ENCODE assay signal across 2 cellular contexts in the genomic region with DNA sequence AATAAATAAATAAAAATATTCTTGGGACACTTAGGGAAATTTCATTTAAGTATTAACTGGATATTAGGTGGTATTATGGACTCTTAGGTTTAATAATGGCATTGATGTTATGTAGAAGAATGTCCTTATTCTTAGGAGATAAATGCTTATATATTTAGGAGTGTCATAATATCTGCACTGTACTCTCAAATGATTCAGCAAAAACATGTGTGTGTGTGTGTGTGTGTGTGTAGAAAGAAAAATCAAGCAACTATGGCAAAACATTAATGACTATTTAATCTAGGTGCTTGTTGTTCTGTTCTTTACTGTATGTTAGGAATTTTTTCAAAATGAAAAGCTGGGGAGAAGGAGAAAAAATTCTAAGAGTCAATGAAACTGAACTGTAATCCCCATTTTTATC.
TF ChIP-seq lines count a peak whose summit lies in the region.

No MANE protein-coding gene starts in this region.

TF ChIP-seq in IMR-90, 13 proteins besides CTCF, POLR2A, EP300 and RAD21:
- 0 out of 2 replicates have a peak, but pooled peaks have one; percentile 11 for TF ChIP-seq NFE2L2 (IDR thresholded peaks at IDR 0.05; ENCODE audit: low read depth, low read length)
- no peak for TF ChIP-seq RFX5 (IDR thresholded peaks at IDR 0.05; ENCODE audit: low read depth, low read length)

TF ChIP-seq in K562, 482 proteins besides CTCF, POLR2A, EP300 and RAD21 (continued from another document):
- TF ChIP-seq NCOR1 (IDR thresholded peaks at IDR 0.05) (no peak), RBM34 (IDR thresholded peaks at IDR 0.05; ENCODE audit: borderline replicate concordance, insufficient read depth, low read length) (no peak), ZNF316 (IDR thresholded peaks at IDR 0.05) (peak; percentile 71), ZNF12 (CRISPR knock-in tag; IDR thresholded peaks at IDR 0.05) (no peak), NFE2 (IDR thresholded peaks at IDR 0.05; ENCODE audit: low read depth) (peak; percentile 78; the same call in 1 of the 2 replicates), ZNF23 (CRISPR knock-in tag; IDR thresholded peaks at IDR 0.05) (no peak), ATF7 (IDR thresholded peaks at IDR 0.05) (no peak), BACH1 (tag; IDR thresholded peaks at IDR 0.05) (0 out of 2 replicates have a peak, but pooled peaks have one; percentile 36), MAFG (tag; conservative IDR thresholded peaks at IDR 0.05) (peak; percentile 63), JUN (IDR thresholded peaks at IDR 0.05; ENCODE audit: borderline replicate concordance, low read depth, low read length) (no peak), JUN (CRISPR knock-in tag; IDR thresholded peaks at IDR 0.05; ENCODE audit: borderline replicate concordance) (no peak), ZBTB8A (IDR thresholded peaks at IDR 0.05; ENCODE audit: partially characterized antibody) (no peak), ZNF354B (CRISPR knock-in tag; IDR thresholded peaks at IDR 0.05) (no peak), SPI1 (IDR thresholded peaks at IDR 0.05; ENCODE audit: borderline replicate concordance, low read depth, low read length) (no peak), MAFF (IDR thresholded peaks at IDR 0.05; ENCODE audit: low read length) (peak; percentile 52), FIP1L1 (IDR thresholded peaks at IDR 0.05; ENCODE audit: low read depth, low read length, poor library complexity, severe bottlenecking) (no peak), RHOXF2B (CRISPR knock-in tag; conservative IDR thresholded peaks at IDR 0.05) (no peak), DDX20 (tag; IDR thresholded peaks at IDR 0.05; ENCODE audit: low read depth) (no peak), MCM2 (IDR thresholded peaks at IDR 0.05; ENCODE audit: low read depth) (no peak), HCFC1 (IDR thresholded peaks at IDR 0.05; ENCODE audit: low read depth, low read length) (no peak), PHF8 (IDR thresholded peaks at IDR 0.05; ENCODE audit: borderline replicate concordance, low read length) (no peak), DACH1 (IDR thresholded peaks at IDR 0.05; ENCODE audit: partially characterized antibody) (no peak), TCF7L2 (IDR thresholded peaks at IDR 0.05; ENCODE audit: low read depth, low read length) (no peak), C11orf30 (IDR thresholded peaks at IDR 0.05; ENCODE audit: low read depth) (peak; percentile 50; the same call in 1 of the 2 replicates)
- TF ChIP-seq, protein P1, sequence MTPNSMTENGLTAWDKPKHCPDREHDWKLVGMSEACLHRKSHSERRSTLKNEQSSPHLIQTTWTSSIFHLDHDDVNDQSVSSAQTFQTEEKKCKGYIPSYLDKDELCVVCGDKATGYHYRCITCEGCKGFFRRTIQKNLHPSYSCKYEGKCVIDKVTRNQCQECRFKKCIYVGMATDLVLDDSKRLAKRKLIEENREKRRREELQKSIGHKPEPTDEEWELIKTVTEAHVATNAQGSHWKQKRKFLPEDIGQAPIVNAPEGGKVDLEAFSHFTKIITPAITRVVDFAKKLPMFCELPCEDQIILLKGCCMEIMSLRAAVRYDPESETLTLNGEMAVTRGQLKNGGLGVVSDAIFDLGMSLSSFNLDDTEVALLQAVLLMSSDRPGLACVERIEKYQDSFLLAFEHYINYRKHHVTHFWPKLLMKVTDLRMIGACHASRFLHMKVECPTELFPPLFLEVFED (CRISPR knock-in tag; conservative IDR thresholded peaks at IDR 0.05) = no peak
